In genomic region chr7:150964593-150965111, GRCh38 we compare ENCODE assay signal across 12 cellular contexts. TPM values are rescaled to one million over a fixed set of nuclear protein-coding genes. Genes with fewer than 3 reads are reported as not detected.
DNase-seq lines count a peak whose midpoint lies in the region; ATAC-seq and TF ChIP-seq lines count a peak whose summit lies in the region.
"Had no signal": no experiment of that assay in that cellular context is flagged by ENCODE, and none has a peak within 500 bp of the region (broad histone marks: within the 10 kb centered on the region; RNA-seq: fewer than 3 reads in every experiment).

No MANE protein-coding gene starts in this region.

- H2AFZ ChIP-seq in PC-3 (ENCODE audit: low read length): no peak overlapping the region

- H3K4me3 Mint-ChIP-seq in activated T-helper 1 cell treated with anti-CD3 and anti-CD28 coated beads, Interleukin-12 subunit alpha, Interleukin-12 subunit beta, Interleukin-2, Interleukin-4 antibody, amounts not matched to agents 30 ng/mL and 10 ng/mL and 1 ng/mL, durations not matched to agents 14 hours and 24 hours and 36 hours: no peak overlapping the region
- H3K4me3 Mint-ChIP-seq: activated CD4-positive, alpha-beta memory T cell treated with anti-CD3 and anti-CD28 coated beads, Interleukin-2, amount 10 ng/mL, durations not matched to agents 7 days and 5 days had no signal

- no peaks in the 10 kb centered on the region for H3K4me1 Mint-ChIP-seq in activated T-helper 1 cell treated with anti-CD3 and anti-CD28 coated beads, Interleukin-12 subunit alpha, Interleukin-12 subunit beta, Interleukin-2, Interleukin-4 antibody, amounts not matched to agents 30 ng/mL and 10 ng/mL and 1 ng/mL, durations not matched to agents 14 hours and 24 hours and 36 hours (ENCODE audit: low read depth)

- WGBS in spleen, 5 donors: 19 to 43% (median 42%) methylated on average over 14 to 16 of the region's 16 CpGs

- H3K36me3 Mint-ChIP-seq in activated T-helper 1 cell treated with anti-CD3 and anti-CD28 coated beads, Interleukin-12 subunit alpha, Interleukin-12 subunit beta, Interleukin-2, Interleukin-4 antibody, amounts not matched to agents 30 ng/mL and 10 ng/mL and 1 ng/mL, durations not matched to agents 14 hours and 24 hours and 36 hours (ENCODE audit: low read depth): no peaks in the 10 kb centered on the region

- no peak for TF ChIP-seq CTCF in PC-3 (conservative IDR thresholded peaks at IDR 0.05; ENCODE audit: low read depth, low read length)
- TF ChIP-seq CTCF in spleen (IDR thresholded peaks at IDR 0.05 in 8 of 11, conservative IDR thresholded peaks at IDR 0.05 in 3 of 11): peak in 7 of 11 experiments; percentile 14 to 47 (median 35)
- no peak for TF ChIP-seq CTCF in GM20000 (IDR thresholded peaks at IDR 0.05; ENCODE audit: extremely low read depth, missing control alignments)

- no peaks in the 10 kb centered on the region for H3F3A ChIP-seq in PC-3 (ENCODE audit: low read length, unreplicated experiment)

- no peaks in the 10 kb centered on the region for H3K4me1 ChIP-seq in PC-3 (ENCODE audit: insufficient read depth, low read length)
- H3K4me1 ChIP-seq in spleen: peaks cover 0 to 46% (median 16%) of the 10 kb centered on the region in 6 donors

- TF ChIP-seq POLR2A in spleen (IDR thresholded peaks at IDR 0.05): no peak

- H3K27me3 Mint-ChIP-seq in activated T-helper 1 cell treated with anti-CD3 and anti-CD28 coated beads, Interleukin-12 subunit alpha, Interleukin-12 subunit beta, Interleukin-2, Interleukin-4 antibody, amounts not matched to agents 30 ng/mL and 10 ng/mL and 1 ng/mL, durations not matched to agents 14 hours and 24 hours and 36 hours (ENCODE audit: insufficient read depth): peaks cover 21% of the 10 kb centered on the region

- no peak overlapping the region for H3K9ac ChIP-seq in PC-3 (ENCODE audit: low read length)

- H3K27me3 ChIP-seq in PC-3 (ENCODE audit: low read length) (peaks cover 20% of the 10 kb centered on the region; the same call in 1 of the 2 replicates), spleen (replicated peaks in 1 of 7) (peaks cover 0 to 67% (median 0%) of the 10 kb centered on the region in 7 donors)

- H3K9me3 ChIP-seq in PC-3 (ENCODE audit: low read length): no peaks in the 10 kb centered on the region
- no peaks in the 10 kb centered on the region for H3K9me3 ChIP-seq in spleen

- intact Hi-C loops in PC-3 (cut with micrococcal nuclease) (no loop called here), Right ventricle myocardium inferior (cut with DNase I) (loop anchor here (1.0 kb wide), 1 partner anchor 13 kb away; no protein-coding TSS in a partner anchor), spleen (cut with DNase I; ENCODE audit: low total_unique reads) (no loop called here)
- intact Hi-C loops in activated T-helper 1 cell treated with anti-CD3 and anti-CD28 coated beads, Interleukin-12 subunit alpha, Interleukin-12 subunit beta, Interleukin-2, Interleukin-4 antibody, amounts not matched to agents 30 ng/mL and 10 ng/mL and 1 ng/mL, durations not matched to agents 14 hours and 24 hours and 36 hours (cut with micrococcal nuclease): no loop called here

- no peaks in the 10 kb centered on the region for H4K20me1 ChIP-seq in PC-3 (ENCODE audit: low read length)

- H3K27ac Mint-ChIP-seq in activated T-helper 1 cell treated with anti-CD3 and anti-CD28 coated beads, Interleukin-12 subunit alpha, Interleukin-12 subunit beta, Interleukin-2, Interleukin-4 antibody, amounts not matched to agents 30 ng/mL and 10 ng/mL and 1 ng/mL, durations not matched to agents 14 hours and 24 hours and 36 hours: no peak overlapping the region
- H3K27ac Mint-ChIP-seq: activated CD4-positive, alpha-beta memory T cell treated with anti-CD3 and anti-CD28 coated beads, Interleukin-2, amount 10 ng/mL, durations not matched to agents 7 days and 5 days had no signal

- no peaks in the 10 kb centered on the region for H3K9me3 Mint-ChIP-seq in activated T-helper 1 cell treated with anti-CD3 and anti-CD28 coated beads, Interleukin-12 subunit alpha, Interleukin-12 subunit beta, Interleukin-2, Interleukin-4 antibody, amounts not matched to agents 30 ng/mL and 10 ng/mL and 1 ng/mL, durations not matched to agents 14 hours and 24 hours and 36 hours
- H3K9me3 Mint-ChIP-seq: activated CD4-positive, alpha-beta memory T cell treated with anti-CD3 and anti-CD28 coated beads, Interleukin-2, amount 10 ng/mL, durations not matched to agents 7 days and 5 days had no signal

- no peak overlapping the region for H3K4me3 ChIP-seq in PC-3 (ENCODE audit: low read length)
- H3K4me3 ChIP-seq in spleen: no peak overlapping the region
- H3K4me3 ChIP-seq: lung had no signal

- H3K79me2 ChIP-seq in PC-3 (ENCODE audit: low read length): no peaks in the 10 kb centered on the region

- H3K4me2 ChIP-seq in PC-3 (ENCODE audit: low read length): no peak overlapping the region

- H3K9me2 ChIP-seq in PC-3 (replicated peaks; ENCODE audit: low read length): no peaks in the 10 kb centered on the region

- CTCF ChIA-PET in PC-3 (lab: Charles Lee): no interaction called here

- H3K36me3 ChIP-seq in PC-3 (ENCODE audit: low read depth, low read length): no peaks in the 10 kb centered on the region
- H3K36me3 ChIP-seq in spleen: no peaks in the 10 kb centered on the region

- H3K27ac ChIP-seq in PC-3 (ENCODE audit: low read length) (no peak overlapping the region), spleen (no peak overlapping the region)

- no TSS peak for BruUV-seq in PC-3 (replicated peaks; lab: Mats Ljungman, UMichigan)

- POLR2A ChIA-PET in PC-3 (lab: Charles Lee; ENCODE audit: unreplicated experiment): interaction anchor here (0.6 kb wide), 1 partner anchor 64 kb away, joined by 3 read pairs; the partner anchor contains the start of gene ABCB8

- peak; percentile 21; the same call in 1 of the 2 replicates for ATAC-seq in PC-3
- peak; percentile 81 for ATAC-seq in Right ventricle myocardium inferior
- no peak for ATAC-seq in HG03469 (IDR thresholded peaks at IDR 0.05; ENCODE audit: unreplicated experiment)

- DNase-seq in DMS 273 (lab: John Stamatoyannopoulos, UW; ENCODE audit: unreplicated experiment): peak; percentile 81
- no peak for DNase-seq in DMS 273 treated with DMSO at 0.1 percent for 48 hours (lab: John Stamatoyannopoulos, UW)
- no peak for DNase-seq in PC-3
- peak; percentile 89 for DNase-seq in Right ventricle myocardium inferior (ENCODE audit: missing footprints)
- DNase-seq in spleen: no peak
- DNase-seq in GM20000 (ENCODE audit: low spot score): no peak
- DNase-seq in activated T-helper 1 cell treated with anti-CD3 and anti-CD28 coated beads, Interleukin-12 subunit alpha, Interleukin-12 subunit beta, Interleukin-2, Interleukin-4 antibody, amounts not matched to agents 30 ng/mL and 10 ng/mL and 1 ng/mL, durations not matched to agents 14 hours and 24 hours and 36 hours (ENCODE audit: low spot score): no peak
- DNase-seq: activated CD4-positive, alpha-beta memory T cell treated with anti-CD3 and anti-CD28 coated beads, Interleukin-2, amount 10 ng/mL, durations not matched to agents 7 days and 5 days; Karpas-422 had no signal

RNA-seq across cellular contexts. Expression of gene KCNH2, which starts 13.5 kb away (rescaled TPM):
- total RNA-seq in PC-3 (2014; rRNA removed) (0.84 and 1.6 TPM in 2 replicates), Right ventricle myocardium inferior (97.3 TPM), spleen (1 to 10 TPM; 1.6 to 5.1 (median 2.8) TPM)
- 1 to 10 TPM in 2 of 3 donors, under 1 TPM in 1; 0.67 to 2.5 (median 1.3) TPM for polyA plus RNA-seq in spleen
- total RNA-seq in activated T-helper 1 cell treated with anti-CD3 and anti-CD28 coated beads, Interleukin-12 subunit alpha, Interleukin-12 subunit beta, Interleukin-2, Interleukin-4 antibody, amounts not matched to agents 30 ng/mL and 10 ng/mL and 1 ng/mL, durations not matched to agents 14 hours and 24 hours and 36 hours: 0.20 and 0.49 TPM in 2 replicates
- total RNA-seq: RPMI7951 had no signal

RNA-seq across cellular contexts. Expression of gene NOS3, which starts 26.2 kb away (rescaled TPM):
- 0.66 and 2.5 TPM in 2 replicates for total RNA-seq in PC-3 (2014; rRNA removed)
- total RNA-seq in Right ventricle myocardium inferior: 19.4 TPM
- 100 to 1,000 TPM; 106 to 455 (median 187) TPM for total RNA-seq in spleen
- polyA plus RNA-seq in spleen: 10 to 100 TPM; 11.9 to 81.1 (median 28.4) TPM
- 12.2 and 12.8 TPM in 2 replicates for total RNA-seq in activated T-helper 1 cell treated with anti-CD3 and anti-CD28 coated beads, Interleukin-12 subunit alpha, Interleukin-12 subunit beta, Interleukin-2, Interleukin-4 antibody, amounts not matched to agents 30 ng/mL and 10 ng/mL and 1 ng/mL, durations not matched to agents 14 hours and 24 hours and 36 hours

RNA-seq across cellular contexts. Expression of gene ATG9B, which starts 59.6 kb away (rescaled TPM):
- total RNA-seq in PC-3 (2014; rRNA removed): 1.2 and 1.3 TPM in 2 replicates
- total RNA-seq in Right ventricle myocardium inferior: not detected
- total RNA-seq in spleen: 1 to 10 TPM in 6 of 7 donors, under 1 TPM in 1; 0.66 to 3.8 (median 2.8) TPM
- polyA plus RNA-seq in spleen: 1 to 10 TPM; 1.8 to 3.7 (median 1.9) TPM
- 4.7 and 6.3 TPM in 2 replicates for total RNA-seq in activated T-helper 1 cell treated with anti-CD3 and anti-CD28 coated beads, Interleukin-12 subunit alpha, Interleukin-12 subunit beta, Interleukin-2, Interleukin-4 antibody, amounts not matched to agents 30 ng/mL and 10 ng/mL and 1 ng/mL, durations not matched to agents 14 hours and 24 hours and 36 hours

Comparison
In these comparisons a context has a peak if more than half of its experiments do, and no peak if none do; other contexts are left out.
1. DNase-seq: peak in DMS 273 (single experiment) and Right ventricle myocardium inferior (single experiment); none in DMS 273 treated with DMSO at 0.1 percent for 48 hours (single experiment), PC-3 (single experiment), spleen (single experiment), GM20000 (single experiment) and activated T-helper 1 cell treated with anti-CD3 and anti-CD28 coated beads, Interleukin-12 subunit alpha, Interleukin-12 subunit beta, Interleukin-2, Interleukin-4 antibody, amounts not matched to agents 30 ng/mL and 10 ng/mL and 1 ng/mL, durations not matched to agents 14 hours and 24 hours and 36 hours (single experiment).
2. CTCF ChIP-seq: peak in spleen (7 of 11); none in PC-3 (single experiment) and GM20000 (single experiment).
3. RNA of gene KCNH2, which starts 13.5 kb away (total RNA-seq): 97.3 TPM in Right ventricle myocardium inferior (single experiment); 1.6 to 5.1 TPM in spleen, 0.84 to 1.6 TPM in PC-3 and 0.20 to 0.49 TPM in activated T-helper 1 cell treated with anti-CD3 and anti-CD28 coated beads, Interleukin-12 subunit alpha, Interleukin-12 subunit beta, Interleukin-2, Interleukin-4 antibody, amounts not matched to agents 30 ng/mL and 10 ng/mL and 1 ng/mL, durations not matched to agents 14 hours and 24 hours and 36 hours; every median in the first group is over 10 times any median in the second.